Comparison of ENCODE assay signal across 8 cellular contexts in the genomic region with DNA sequence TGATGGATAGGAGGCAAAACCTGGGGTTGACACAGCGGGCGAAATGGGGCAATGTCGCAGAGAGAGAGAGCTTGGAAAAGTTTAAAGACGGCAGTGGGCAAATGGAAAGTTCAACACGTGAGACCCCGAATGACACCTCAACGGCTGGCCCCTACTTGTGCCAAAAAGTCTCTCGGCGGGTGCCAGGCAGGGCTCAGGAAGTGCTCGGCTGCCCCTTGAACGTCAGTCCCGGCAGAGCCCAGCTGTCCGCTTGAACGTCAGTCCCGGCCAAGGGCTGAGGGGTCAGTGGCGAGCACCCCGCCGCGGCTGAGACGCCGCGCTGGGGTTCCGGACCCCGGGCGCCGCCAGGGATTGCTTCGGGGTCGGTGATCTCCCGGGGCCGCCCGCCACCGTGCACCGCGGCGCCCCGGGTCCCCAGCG. TPM values are rescaled to one million over a fixed set of nuclear protein-coding genes. Genes with fewer than 3 reads are reported as not detected.
DNase-seq lines count a peak whose midpoint lies in the region; ATAC-seq and TF ChIP-seq lines count a peak whose summit lies in the region.

No MANE protein-coding gene starts in this region.

- TF ChIP-seq CTCF in epithelial cell of esophagus (IDR thresholded peaks at IDR 0.05; ENCODE audit: insufficient read depth, low read depth, low read length, missing control alignments), result no peak

- H3K36me3 ChIP-seq in urinary bladder (ENCODE audit: insufficient read depth), result no peaks in the 10 kb centered on the region

- no peaks in the 10 kb centered on the region for H3K36me3 Mint-ChIP-seq in T-helper 17 cell (ENCODE audit: low read depth)

- no peaks in the 10 kb centered on the region for H3K27me3 Mint-ChIP-seq in T-helper 17 cell

- peak; percentile 26 to 40 for DNase-seq in AML-193 (lab: John Stamatoyannopoulos, UW)
- DNase-seq in T-helper 17 cell, result peak in 1 of 3 donors; percentile 6
- DNase-seq in epithelial cell of esophagus (ENCODE audit: low read depth), result no peak
- DNase-seq in NK-92 treated with Interleukin-12 subunit alpha and Interleukin-12 subunit beta, amount 100 ng/mL, for 24 hours (lab: John Stamatoyannopoulos, UW), result no peak

- H3K4me1 ChIP-seq in mononuclear cell (ENCODE audit: insufficient read depth, low read length) (peaks cover 16% of the 10 kb centered on the region), urinary bladder (ENCODE audit: insufficient read depth) (no peaks in the 10 kb centered on the region)

- peaks cover 21% of the 10 kb centered on the region for H3K4me1 Mint-ChIP-seq in T-helper 17 cell

- H3K4me3 ChIP-seq in epithelial cell of esophagus (ENCODE audit: low read length), result peak overlapping the region; percentile 60
- peak overlapping the region; percentile 70 for H3K4me3 ChIP-seq in mononuclear cell (ENCODE audit: low read length)
- H3K4me3 ChIP-seq in urinary bladder (ENCODE audit: low read depth, low read length), result peak overlapping the region; percentile 82

- WGBS in urinary bladder, result 3% methylated on average over 37 of the region's 37 CpGs

- H3K27ac Mint-ChIP-seq in T-helper 17 cell, result no peak overlapping the region

- H3K4me3 Mint-ChIP-seq in T-helper 17 cell, result peak overlapping the region; percentile 90

- H3K27me3 ChIP-seq in mononuclear cell (ENCODE audit: insufficient read depth, low read length), result no peaks in the 10 kb centered on the region

- H3K27ac ChIP-seq in urinary bladder (ENCODE audit: low read depth), result peak overlapping the region; percentile 99

- peak; percentile 36 for ATAC-seq in GM18861 (IDR thresholded peaks at IDR 0.05; ENCODE audit: unreplicated experiment)
- peak; percentile 36 for ATAC-seq in HG03097 (IDR thresholded peaks at IDR 0.05; ENCODE audit: low FRiP score, unreplicated experiment)
- no peak for ATAC-seq in T-helper 17 cell

- H3K9me3 ChIP-seq in T-helper 17 cell (ENCODE audit: control insufficient read depth, low read length, poor library complexity, severe bottlenecking) (no peaks in the 10 kb centered on the region), mononuclear cell (ENCODE audit: low read depth, low read length) (no peaks in the 10 kb centered on the region)

RNA-seq across cellular contexts. Expression of gene EOGT, which starts 0.6 kb away (rescaled TPM):
- total RNA-seq in T-helper 17 cell (10 to 100 TPM; 11.8 to 18.1 TPM), mononuclear cell (13.7 TPM), urinary bladder (71.1 TPM)
- 25.2 TPM for polyA plus RNA-seq in urinary bladder

RNA-seq across cellular contexts. Expression of gene TMF1, which starts 39.3 kb away (rescaled TPM):
- total RNA-seq in T-helper 17 cell (10 to 100 TPM; 68.1 to 84.5 TPM), mononuclear cell (81.4 TPM), urinary bladder (68.4 TPM)
- 18.7 TPM for polyA plus RNA-seq in urinary bladder

Comparison
In these comparisons a context has a peak if more than half of its experiments do, and no peak if none do; other contexts are left out.
1. DNase-seq: peak in AML-193 (2 of 2); none in epithelial cell of esophagus (single experiment) and NK-92 treated with Interleukin-12 subunit alpha and Interleukin-12 subunit beta, amount 100 ng/mL, for 24 hours (single experiment).
2. Peak in every context shown above with its lines, with median percentiles within 50 percentile points of each other: H3K4me3 ChIP-seq.